ENCODE assay signal across 8 cellular contexts in the genomic region with DNA sequence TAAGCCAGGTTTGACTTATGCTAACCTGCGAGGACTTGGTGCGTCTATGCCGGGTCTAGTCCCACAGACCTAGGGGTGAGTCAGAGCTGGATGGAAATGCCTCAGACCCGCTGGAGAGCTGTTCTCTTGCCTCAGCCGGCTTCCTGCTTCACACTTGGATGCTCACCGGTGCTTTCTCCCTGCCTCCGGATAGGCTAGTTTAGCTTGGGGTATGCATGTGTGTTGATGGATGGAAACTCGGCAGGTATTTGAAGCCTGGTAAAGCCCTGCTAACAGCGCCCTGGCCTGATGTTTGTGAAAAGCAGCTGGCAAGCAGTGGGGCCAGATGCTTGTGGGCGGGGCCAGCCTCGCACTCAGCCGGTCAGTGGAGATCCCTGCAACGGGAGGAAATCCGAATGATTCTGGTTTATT. TPM values are rescaled to one million over a fixed set of nuclear protein-coding genes. Genes with fewer than 3 reads are reported as not detected.
DNase-seq lines count a peak whose midpoint lies in the region; ATAC-seq and TF ChIP-seq lines count a peak whose summit lies in the region.

No MANE protein-coding gene starts in this region.

- peaks cover 48% of the 10 kb centered on the region for H3K4me1 ChIP-seq in CD4-positive, CD25-positive, alpha-beta regulatory T cell (ENCODE audit: control insufficient read depth, insufficient read depth, low read length, poor library complexity, severe bottlenecking)
- peaks cover 43% of the 10 kb centered on the region for H3K4me1 ChIP-seq in osteoblast (ENCODE audit: insufficient read depth, low read length)

- H3K79me2 ChIP-seq in osteoblast (ENCODE audit: insufficient read depth, low read length): peaks cover 99% of the 10 kb centered on the region

- H2AFZ ChIP-seq in osteoblast (ENCODE audit: low read length): no peak overlapping the region

- H3K4me3 ChIP-seq in CD4-positive, CD25-positive, alpha-beta regulatory T cell (ENCODE audit: low read depth, low read length): peak overlapping the region; percentile 7
- H3K4me3 ChIP-seq in osteoblast (ENCODE audit: insufficient read depth, low read length): peak overlapping the region; percentile 2

- ATAC-seq in CD4-positive, CD25-positive, alpha-beta regulatory T cell (ENCODE audit: low read depth in 2 of 2): peak in 1 of 2 donors; percentile 17
- ATAC-seq in HG03457 (IDR thresholded peaks at IDR 0.05; ENCODE audit: unreplicated experiment) (peak; percentile 81), HG03097 (IDR thresholded peaks at IDR 0.05; ENCODE audit: low FRiP score, unreplicated experiment) (no peak)
- ATAC-seq in activated CD8-positive, alpha-beta T cell treated with anti-CD3 and anti-CD28 coated beads for 36 hours: peak; percentile 38

- peaks cover 87% of the 10 kb centered on the region for H4K20me1 ChIP-seq in osteoblast (ENCODE audit: insufficient read depth, low read length)

- no peak for TF ChIP-seq CTCF in activated CD8-positive, alpha-beta T cell treated with anti-CD3 and anti-CD28 coated beads for 36 hours (IDR thresholded peaks at IDR 0.05)
- TF ChIP-seq CTCF in glutamatergic neuron (IDR thresholded peaks at IDR 0.05; ENCODE audit: partially characterized antibody, unreplicated experiment): no peak
- no peak for TF ChIP-seq CTCF in osteoblast (IDR thresholded peaks at IDR 0.05; ENCODE audit: extremely low read depth, low read depth, low read length)

- peaks cover 5% of the 10 kb centered on the region for H3K36me3 ChIP-seq in CD4-positive, CD25-positive, alpha-beta regulatory T cell (ENCODE audit: control insufficient read depth, insufficient read depth, low read length)
- H3K36me3 ChIP-seq in osteoblast (ENCODE audit: insufficient read depth, low read length): peaks cover 3% of the 10 kb centered on the region

- POLR2A ChIA-PET in activated CD8-positive, alpha-beta T cell treated with anti-CD3 and anti-CD28 coated beads for 36 hours (lab: Charles Lee): interaction anchor here (0.8 kb wide), 1 partner anchor 73 kb away, joined by 4 read pairs; no protein-coding TSS in a partner anchor

- no peaks in the 10 kb centered on the region for H3K9me3 Mint-ChIP-seq in CD4-positive, CD25-positive, alpha-beta regulatory T cell
- H3K9me3 Mint-ChIP-seq in activated CD8-positive, alpha-beta T cell treated with anti-CD3 and anti-CD28 coated beads for 36 hours: no peaks in the 10 kb centered on the region
- peaks cover 21% of the 10 kb centered on the region for H3K9me3 Mint-ChIP-seq in glutamatergic neuron (ENCODE audit: unreplicated experiment)

- no peaks in the 10 kb centered on the region for H3K27me3 Mint-ChIP-seq in CD4-positive, CD25-positive, alpha-beta regulatory T cell
- no peaks in the 10 kb centered on the region for H3K27me3 Mint-ChIP-seq in activated CD8-positive, alpha-beta T cell treated with anti-CD3 and anti-CD28 coated beads for 36 hours
- peaks cover 14% of the 10 kb centered on the region for H3K27me3 Mint-ChIP-seq in glutamatergic neuron (ENCODE audit: unreplicated experiment)

- H3K4me3 Mint-ChIP-seq in CD4-positive, CD25-positive, alpha-beta regulatory T cell: peak overlapping the region in 3 of 4 donors; percentile 7 to 41 (median 28)
- H3K4me3 Mint-ChIP-seq in activated CD8-positive, alpha-beta T cell treated with anti-CD3 and anti-CD28 coated beads for 36 hours: no peak overlapping the region
- H3K4me3 Mint-ChIP-seq in glutamatergic neuron (ENCODE audit: unreplicated experiment): peak overlapping the region; percentile 61

- H3K4me2 ChIP-seq in osteoblast (ENCODE audit: insufficient read depth, low read length): peak overlapping the region; percentile 59

- H3K36me3 Mint-ChIP-seq in CD4-positive, CD25-positive, alpha-beta regulatory T cell: peaks cover 13% of the 10 kb centered on the region
- peaks cover 33% of the 10 kb centered on the region for H3K36me3 Mint-ChIP-seq in activated CD8-positive, alpha-beta T cell treated with anti-CD3 and anti-CD28 coated beads for 36 hours (ENCODE audit: low read depth)
- no peaks in the 10 kb centered on the region for H3K36me3 Mint-ChIP-seq in glutamatergic neuron (ENCODE audit: unreplicated experiment)

- H3K4me1 Mint-ChIP-seq in CD4-positive, CD25-positive, alpha-beta regulatory T cell: peaks cover 47 to 83% (median 58%) of the 10 kb centered on the region in 4 donors
- H3K4me1 Mint-ChIP-seq in activated CD8-positive, alpha-beta T cell treated with anti-CD3 and anti-CD28 coated beads for 36 hours (ENCODE audit: low read depth): peaks cover 70% of the 10 kb centered on the region
- peaks cover 53% of the 10 kb centered on the region for H3K4me1 Mint-ChIP-seq in glutamatergic neuron (ENCODE audit: low read depth, unreplicated experiment)

- no peaks in the 10 kb centered on the region for H3K27me3 ChIP-seq in CD4-positive, CD25-positive, alpha-beta regulatory T cell (ENCODE audit: control insufficient read depth, insufficient read depth, low read length)
- H3K27me3 ChIP-seq in osteoblast (ENCODE audit: insufficient read depth, low read length): no peaks in the 10 kb centered on the region

- intact Hi-C loops in activated CD8-positive, alpha-beta T cell treated with anti-CD3 and anti-CD28 coated beads for 36 hours (cut with micrococcal nuclease): no loop called here

- peak overlapping the region in 2 of 3 donors; percentile 7 to 76 for H3K27ac Mint-ChIP-seq in CD4-positive, CD25-positive, alpha-beta regulatory T cell
- peak overlapping the region; percentile 60 for H3K27ac Mint-ChIP-seq in activated CD8-positive, alpha-beta T cell treated with anti-CD3 and anti-CD28 coated beads for 36 hours
- H3K27ac Mint-ChIP-seq in glutamatergic neuron (ENCODE audit: unreplicated experiment): peak overlapping the region; percentile 92

- H3K27ac ChIP-seq in CD4-positive, CD25-positive, alpha-beta regulatory T cell (ENCODE audit: insufficient read depth, low read length, poor library complexity, severe bottlenecking): no peak overlapping the region
- H3K27ac ChIP-seq in osteoblast (ENCODE audit: low read depth, low read length): peak overlapping the region; percentile 55

- CTCF ChIA-PET in activated CD8-positive, alpha-beta T cell treated with anti-CD3 and anti-CD28 coated beads for 36 hours (lab: Charles Lee): no interaction called here

- no peak for DNase-seq in CD4-positive, CD25-positive, alpha-beta regulatory T cell
- peak; percentile 49 for DNase-seq in activated CD8-positive, alpha-beta T cell treated with anti-CD3 and anti-CD28 coated beads for 36 hours
- peak; percentile 68 for DNase-seq in glutamatergic neuron
- DNase-seq in osteoblast (ENCODE audit: insufficient read length, low spot score, missing footprints): peak; percentile 95
- DNase-seq in SIG-M5 treated with dmso at 0.1 percent for 504 hours (lab: John Stamatoyannopoulos, UW; ENCODE audit: unreplicated experiment): no peak
- no peak for DNase-seq in GM19238 (ENCODE audit: insufficient read length, low spot score)

- no peaks in the 10 kb centered on the region for H3K9me3 ChIP-seq in CD4-positive, CD25-positive, alpha-beta regulatory T cell (ENCODE audit: control insufficient read depth in 2 of 2, low read length in 2 of 2)
- no peaks in the 10 kb centered on the region for H3K9me3 ChIP-seq in osteoblast (ENCODE audit: low read depth, low read length)

RNA-seq across cellular contexts. Expression of a gene that starts 29.3 kb away (rescaled TPM):
- total RNA-seq in CD4-positive, CD25-positive, alpha-beta regulatory T cell: 239 TPM
- 10 to 100 TPM in 1 of 4 donors, 1 to 10 TPM in 3; 8.1 to 10.3 (median 9.5) TPM for polyA plus RNA-seq in CD4-positive, CD25-positive, alpha-beta regulatory T cell
- total RNA-seq in activated CD8-positive, alpha-beta T cell treated with anti-CD3 and anti-CD28 coated beads for 36 hours: 100 to 1,000 TPM; 134 to 141 TPM
- total RNA-seq in glutamatergic neuron (ENCODE audit: unreplicated experiment) (489 TPM), osteoblast (61.6 and 70.9 TPM in 2 replicates)

Comparison
In these comparisons a context has a peak if more than half of its experiments do, and no peak if none do; other contexts are left out.
1. DNase-seq: peak in activated CD8-positive, alpha-beta T cell treated with anti-CD3 and anti-CD28 coated beads for 36 hours (single experiment), glutamatergic neuron (single experiment) and osteoblast (single experiment); none in CD4-positive, CD25-positive, alpha-beta regulatory T cell (0 of 3), SIG-M5 treated with dmso at 0.1 percent for 504 hours (single experiment) and GM19238 (single experiment).
2. H3K27ac Mint-ChIP-seq: peak in every context shown above with its lines; median percentile 92 in glutamatergic neuron; 60 in activated CD8-positive, alpha-beta T cell treated with anti-CD3 and anti-CD28 coated beads for 36 hours; 42 in CD4-positive, CD25-positive, alpha-beta regulatory T cell.